ENCODE assay signal across 8 cellular contexts in the genomic region with DNA sequence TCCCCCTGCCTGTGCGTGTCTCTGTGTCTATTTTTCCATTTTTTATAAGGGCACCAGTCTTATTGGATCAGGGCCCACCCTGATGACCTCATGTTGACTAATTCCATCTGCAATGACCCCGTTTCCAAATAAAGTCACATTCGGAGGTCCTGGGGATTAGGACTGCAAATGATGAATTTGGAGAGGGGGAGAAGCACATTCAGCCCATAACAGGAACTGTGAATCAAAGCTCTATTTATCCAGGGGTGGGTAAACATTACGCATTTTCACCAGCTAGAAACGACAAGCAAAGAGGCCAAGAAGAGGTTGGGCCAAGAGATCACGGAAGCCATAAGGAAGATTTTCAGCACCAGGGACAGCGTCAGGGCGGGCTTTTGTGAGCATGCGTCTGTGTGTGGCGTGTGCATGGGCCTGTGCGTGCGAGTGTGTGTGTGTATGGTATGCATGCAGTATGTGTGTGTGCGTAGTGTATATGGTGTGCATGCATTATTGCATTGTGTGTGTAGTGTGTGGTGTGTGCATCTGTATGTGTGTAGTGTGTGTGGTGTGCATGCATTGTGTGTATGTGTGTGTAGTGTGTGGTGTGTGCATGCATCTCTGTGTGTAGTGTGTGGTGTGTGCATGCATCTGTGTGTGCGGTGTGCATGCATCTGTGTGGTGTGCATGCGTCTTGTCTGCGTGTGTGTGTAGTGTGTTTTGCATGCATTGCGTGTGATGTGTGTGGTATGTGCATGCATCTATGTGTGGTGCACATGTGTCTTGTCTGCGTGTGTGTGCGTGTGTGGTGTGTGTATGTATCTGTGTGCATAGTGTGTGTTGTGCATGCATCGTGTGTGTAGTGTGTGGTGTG. TPM values are rescaled to one million over a fixed set of nuclear protein-coding genes. Genes with fewer than 3 reads are reported as not detected.
DNase-seq lines count a peak whose midpoint lies in the region; ATAC-seq, FAIRE-seq and TF ChIP-seq lines count a peak whose summit lies in the region.

No MANE protein-coding gene starts in this region.

- H3K4me1 ChIP-seq in adipocyte (ENCODE audit: control insufficient read depth, insufficient read depth, low read length) = no peaks in the 10 kb centered on the region
- H3K4me1 ChIP-seq in liver (ENCODE audit: control insufficient read depth in 4 of 4, insufficient read depth in 4 of 4, low read length in 3 of 4) = no peaks in the 10 kb centered on the region
- no peaks in the 10 kb centered on the region for H3K4me1 ChIP-seq in spleen

- 36% methylated on average over 20 of the region's 20 CpGs for WGBS in liver
- 38 to 50% (median 41%) methylated on average over 20 of the region's 20 CpGs for WGBS in spleen, 5 donors

- no peak for TF ChIP-seq POLR2A in spleen (IDR thresholded peaks at IDR 0.05)

- H3K9ac ChIP-seq in adipocyte (ENCODE audit: low read length) = no peak overlapping the region
- H3K9ac ChIP-seq in liver (ENCODE audit: low read depth in 1 of 2, low read length in 2 of 2) = no peak overlapping the region

- peak; percentile 61 for FAIRE-seq in GM19239 (lab: Jason Lieb, UNC)

- TF ChIP-seq CTCF in liver (IDR thresholded peaks at IDR 0.05; ENCODE audit: low read depth, low read length, missing input control) (no peak), spleen (IDR thresholded peaks at IDR 0.05 in 8 of 11, conservative IDR thresholded peaks at IDR 0.05 in 3 of 11) (no peak)

- H3K27me3 ChIP-seq in adipocyte (replicated peaks; ENCODE audit: control insufficient read depth, insufficient read depth, low read length) (peaks cover 7% of the 10 kb centered on the region), liver (ENCODE audit: control insufficient read depth in 4 of 4, insufficient read depth in 4 of 4, low read length in 3 of 4) (no peaks in the 10 kb centered on the region), spleen (replicated peaks in 1 of 7) (peaks cover 0 to 59% (median 0%) of the 10 kb centered on the region in 7 donors)

- H3K4me3 ChIP-seq in adipocyte (ENCODE audit: low read length) = no peak overlapping the region
- no peak overlapping the region for H3K4me3 ChIP-seq in liver (ENCODE audit: low read depth in 1 of 3, low read length in 3 of 3)
- H3K4me3 ChIP-seq in spleen = no peak overlapping the region

- H3K27ac ChIP-seq in liver (ENCODE audit: low read depth in 1 of 2, low read length in 2 of 2) (no peak overlapping the region), spleen (no peak overlapping the region)

- no peak for TF ChIP-seq RAD21 in liver (IDR thresholded peaks at IDR 0.05)

- intact Hi-C loops in spleen (cut with DNase I; ENCODE audit: low total_unique reads) = no loop called here

- H3K36me3 ChIP-seq in adipocyte (ENCODE audit: control insufficient read depth, insufficient read depth, low read length, severe bottlenecking) (no peaks in the 10 kb centered on the region), liver (ENCODE audit: control insufficient read depth in 4 of 4, insufficient read depth in 3 of 4, low read depth in 1 of 4, low read length in 3 of 4) (no peaks in the 10 kb centered on the region), spleen (no peaks in the 10 kb centered on the region)

- no peak for ATAC-seq in GM19467 (IDR thresholded peaks at IDR 0.05; ENCODE audit: unreplicated experiment)

- H3K9me3 ChIP-seq in adipocyte (ENCODE audit: control insufficient read depth, low read length) (no peaks in the 10 kb centered on the region), liver (ENCODE audit: control insufficient read depth in 4 of 4, low read length in 3 of 4) (no peaks in the 10 kb centered on the region), spleen (no peaks in the 10 kb centered on the region)

- no peak for DNase-seq in GM19239 (ENCODE audit: insufficient read length, low spot score)
- peak; percentile 70 for DNase-seq in adipocyte (ENCODE audit: low read depth)
- no peak for DNase-seq in COLO668 (lab: John Stamatoyannopoulos, UW; ENCODE audit: unreplicated experiment)
- DNase-seq in spleen = no peak
- DNase-seq in NCI-H2171 treated with DMSO at 0.1 percent for 48 hours (lab: John Stamatoyannopoulos, UW) = no peak

TF ChIP-seq in PFSK-1, 5 proteins besides CTCF, POLR2A, EP300 and RAD21:
- TF ChIP-seq, protein P1, sequence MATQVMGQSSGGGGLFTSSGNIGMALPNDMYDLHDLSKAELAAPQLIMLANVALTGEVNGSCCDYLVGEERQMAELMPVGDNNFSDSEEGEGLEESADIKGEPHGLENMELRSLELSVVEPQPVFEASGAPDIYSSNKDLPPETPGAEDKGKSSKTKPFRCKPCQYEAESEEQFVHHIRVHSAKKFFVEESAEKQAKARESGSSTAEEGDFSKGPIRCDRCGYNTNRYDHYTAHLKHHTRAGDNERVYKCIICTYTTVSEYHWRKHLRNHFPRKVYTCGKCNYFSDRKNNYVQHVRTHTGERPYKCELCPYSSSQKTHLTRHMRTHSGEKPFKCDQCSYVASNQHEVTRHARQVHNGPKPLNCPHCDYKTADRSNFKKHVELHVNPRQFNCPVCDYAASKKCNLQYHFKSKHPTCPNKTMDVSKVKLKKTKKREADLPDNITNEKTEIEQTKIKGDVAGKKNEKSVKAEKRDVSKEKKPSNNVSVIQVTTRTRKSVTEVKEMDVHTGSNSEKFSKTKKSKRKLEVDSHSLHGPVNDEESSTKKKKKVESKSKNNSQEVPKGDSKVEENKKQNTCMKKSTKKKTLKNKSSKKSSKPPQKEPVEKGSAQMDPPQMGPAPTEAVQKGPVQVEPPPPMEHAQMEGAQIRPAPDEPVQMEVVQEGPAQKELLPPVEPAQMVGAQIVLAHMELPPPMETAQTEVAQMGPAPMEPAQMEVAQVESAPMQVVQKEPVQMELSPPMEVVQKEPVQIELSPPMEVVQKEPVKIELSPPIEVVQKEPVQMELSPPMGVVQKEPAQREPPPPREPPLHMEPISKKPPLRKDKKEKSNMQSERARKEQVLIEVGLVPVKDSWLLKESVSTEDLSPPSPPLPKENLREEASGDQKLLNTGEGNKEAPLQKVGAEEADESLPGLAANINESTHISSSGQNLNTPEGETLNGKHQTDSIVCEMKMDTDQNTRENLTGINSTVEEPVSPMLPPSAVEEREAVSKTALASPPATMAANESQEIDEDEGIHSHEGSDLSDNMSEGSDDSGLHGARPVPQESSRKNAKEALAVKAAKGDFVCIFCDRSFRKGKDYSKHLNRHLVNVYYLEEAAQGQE (IDR thresholded peaks at IDR 0.05; ENCODE audit: insufficient read depth in 1 of 2, low read depth in 2 of 2, low read length in 2 of 2) = peak; percentile 99
- TF ChIP-seq SIN3A (IDR thresholded peaks at IDR 0.05; ENCODE audit: borderline replicate concordance, insufficient read depth, low read length) (no peak), FOXP2 (optimal IDR thresholded peaks at IDR 0.05; ENCODE audit: borderline replicate concordance, extremely low read depth, extremely low read length, insufficient read depth) (no peak), POLR2AphosphoS5 (IDR thresholded peaks at IDR 0.05; ENCODE audit: low read depth, low read length) (no peak), TAF1 (IDR thresholded peaks at IDR 0.05; ENCODE audit: borderline replicate concordance, insufficient read depth, low read length) (no peak)
TF ChIP-seq in PFSK-1: peak in this region for 1.

TF ChIP-seq in liver, 16 proteins besides CTCF, POLR2A, EP300 and RAD21:
- TF ChIP-seq, protein P2, sequence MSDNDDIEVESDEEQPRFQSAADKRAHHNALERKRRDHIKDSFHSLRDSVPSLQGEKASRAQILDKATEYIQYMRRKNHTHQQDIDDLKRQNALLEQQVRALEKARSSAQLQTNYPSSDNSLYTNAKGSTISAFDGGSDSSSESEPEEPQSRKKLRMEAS (IDR thresholded peaks at IDR 0.05) = no peak
- TF ChIP-seq, protein P1 (IDR thresholded peaks at IDR 0.05) = peak; percentile 99

RNA-seq across cellular contexts. Expression of a gene that starts 19.6 kb away (rescaled TPM):
- polyA plus RNA-seq in PFSK-1 (2012; ENCODE audit: insufficient read length, low read depth) = 0.65 TPM
- total RNA-seq in liver (under 1 TPM; 0.19 to 0.33 TPM), spleen (under 1 TPM in 2 of 7 donors, not detected in 5; 0.10 to 0.19 TPM)
- polyA plus RNA-seq in liver (under 1 TPM; 0.06 to 0.50 TPM), spleen (under 1 TPM in 1 of 3 donors, not detected in 2; 0.05 TPM)

RNA-seq across cellular contexts. Expression of a gene that starts 58.3 kb away (rescaled TPM):
- polyA plus RNA-seq in PFSK-1 (2012; ENCODE audit: insufficient read length, low read depth) = 133 TPM
- total RNA-seq in liver (10 to 100 TPM; 29.5 to 42.6 TPM), spleen (10 to 100 TPM; 37.8 to 59.2 (median 47.1) TPM)
- polyA plus RNA-seq in liver (10 to 100 TPM; 34.2 to 50.8 TPM), spleen (10 to 100 TPM; 41.4 to 89.5 (median 79.6) TPM)
